Comparison of ENCODE assay signal across 8 cellular contexts in the genomic region with DNA sequence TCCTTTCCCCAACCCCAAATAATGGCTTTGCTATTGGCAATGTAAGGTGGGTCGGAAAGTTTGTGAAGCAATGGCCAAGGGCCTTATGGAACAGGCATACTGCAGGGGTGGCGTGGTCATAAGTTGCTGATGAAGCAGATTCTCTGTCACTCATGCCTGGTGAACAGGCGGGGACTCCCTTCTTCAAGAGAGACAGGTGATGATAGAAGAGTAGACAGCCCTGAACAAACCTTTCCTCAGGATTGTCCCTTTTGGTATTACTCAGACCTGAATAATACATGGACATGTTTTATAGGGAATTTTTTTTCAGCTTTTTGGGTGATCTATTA.
"Had no signal": no experiment of that assay in that cellular context is flagged by ENCODE, and none has a peak within 500 bp of the region (broad histone marks: within the 10 kb centered on the region; RNA-seq: fewer than 3 reads in every experiment).

No MANE protein-coding gene starts in this region.

- H3K9ac ChIP-seq: GM23248, KMS-11 had no signal

- DNase-seq: GOT3, H7, KBM-7 had no signal

- FAIRE-seq: HTR-8/SVneo had no signal

- H2AFZ ChIP-seq: GM23248 had no signal

- H3K36me3 ChIP-seq: HAP-1 had no signal

- H3K27ac ChIP-seq: GM23248, KMS-11 had no signal

- H3K4me3 ChIP-seq: GM23248, HAP-1 had no signal

- H3K9me3 ChIP-seq: HAP-1 had no signal

- ATAC-seq: HCT116 had no signal

- H3K4me2 ChIP-seq: KMS-11 had no signal
